10 cellular contexts compared by ENCODE assay signal in the genomic region with DNA sequence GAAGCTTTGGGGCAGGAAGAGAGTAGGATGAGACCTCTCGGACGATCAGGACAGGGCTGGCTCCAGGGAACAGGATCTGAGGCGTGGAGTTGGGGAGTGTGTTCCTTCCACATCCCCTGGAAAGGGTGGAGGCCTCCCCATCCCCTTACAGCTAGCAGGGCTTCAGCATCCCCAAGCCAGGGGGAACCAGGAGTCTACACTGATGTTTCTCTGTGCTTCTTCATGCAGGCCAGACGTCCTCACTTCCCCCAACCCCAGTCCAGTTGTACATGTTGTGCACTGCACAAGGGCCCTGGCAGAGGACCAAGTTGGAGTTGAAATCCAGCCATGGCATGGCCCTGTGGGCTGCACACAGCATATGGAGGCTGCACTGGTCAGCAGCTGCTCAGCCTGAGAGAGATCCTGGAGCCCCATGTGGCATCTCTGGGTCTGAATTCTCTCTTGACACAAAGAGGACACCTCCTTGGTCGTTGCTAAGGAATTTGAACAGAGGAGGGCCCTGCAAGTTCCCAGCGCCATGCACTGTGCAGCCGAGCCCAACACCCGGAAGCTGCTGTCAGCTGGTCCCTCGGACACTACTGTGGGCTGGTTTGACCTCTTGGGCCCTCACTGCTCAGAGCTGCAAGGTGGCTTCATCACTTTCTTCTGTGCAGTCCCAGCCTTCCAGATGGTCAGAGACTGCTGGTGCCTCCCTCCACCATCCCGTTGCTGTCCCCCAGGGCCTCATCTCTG.
"Had no signal": no experiment of that assay in that cellular context is flagged by ENCODE, and none has a peak within 500 bp of the region (broad histone marks: within the 10 kb centered on the region; RNA-seq: fewer than 3 reads in every experiment).

No MANE protein-coding gene starts in this region.

- H3K36me3 Mint-ChIP-seq: memory B cell had no signal

- DNase-seq: activated CD4-positive, alpha-beta T cell treated with anti-CD3 and anti-CD28 coated beads for 1 hour; activated CD8-positive, alpha-beta T cell treated with anti-CD3 and anti-CD28 coated beads, Interleukin-2, amount 10 ng/mL, durations not matched to agents 7 days and 5 days; foreskin keratinocyte; nephron progenitor cell; pancreas; retina; small intestine; trophoblast cell had no signal

- H3K9me3 Mint-ChIP-seq: stimulated activated effector memory CD8-positive, alpha-beta T cell treated with anti-CD3 and anti-CD28 coated beads, Interleukin-12 subunit alpha, Interleukin-12 subunit beta, amount 100 ng/mL, for 72 hours had no signal

- H3K27ac Mint-ChIP-seq: activated CD8-positive, alpha-beta T cell treated with anti-CD3 and anti-CD28 coated beads, Interleukin-2, amount 10 ng/mL, durations not matched to agents 7 days and 5 days; memory B cell; nephron progenitor cell; stimulated activated effector memory CD8-positive, alpha-beta T cell treated with anti-CD3 and anti-CD28 coated beads, Interleukin-12 subunit alpha, Interleukin-12 subunit beta, amount 100 ng/mL, for 72 hours had no signal

- H3K4me1 Mint-ChIP-seq: stimulated activated effector memory CD8-positive, alpha-beta T cell treated with anti-CD3 and anti-CD28 coated beads, Interleukin-12 subunit alpha, Interleukin-12 subunit beta, amount 100 ng/mL, for 72 hours had no signal

- ATAC-seq: activated CD8-positive, alpha-beta T cell treated with anti-CD3 and anti-CD28 coated beads, Interleukin-2, amount 10 ng/mL, durations not matched to agents 7 days and 5 days; foreskin keratinocyte; pancreas; stimulated activated effector memory CD8-positive, alpha-beta T cell treated with anti-CD3 and anti-CD28 coated beads, Interleukin-12 subunit alpha, Interleukin-12 subunit beta, amount 100 ng/mL, for 72 hours had no signal

- H3K4me3 Mint-ChIP-seq: activated CD8-positive, alpha-beta T cell treated with anti-CD3 and anti-CD28 coated beads, Interleukin-2, amount 10 ng/mL, durations not matched to agents 7 days and 5 days; memory B cell; nephron progenitor cell; stimulated activated effector memory CD8-positive, alpha-beta T cell treated with anti-CD3 and anti-CD28 coated beads, Interleukin-12 subunit alpha, Interleukin-12 subunit beta, amount 100 ng/mL, for 72 hours had no signal
